21 cellular contexts compared by ENCODE assay signal in the genomic region with DNA sequence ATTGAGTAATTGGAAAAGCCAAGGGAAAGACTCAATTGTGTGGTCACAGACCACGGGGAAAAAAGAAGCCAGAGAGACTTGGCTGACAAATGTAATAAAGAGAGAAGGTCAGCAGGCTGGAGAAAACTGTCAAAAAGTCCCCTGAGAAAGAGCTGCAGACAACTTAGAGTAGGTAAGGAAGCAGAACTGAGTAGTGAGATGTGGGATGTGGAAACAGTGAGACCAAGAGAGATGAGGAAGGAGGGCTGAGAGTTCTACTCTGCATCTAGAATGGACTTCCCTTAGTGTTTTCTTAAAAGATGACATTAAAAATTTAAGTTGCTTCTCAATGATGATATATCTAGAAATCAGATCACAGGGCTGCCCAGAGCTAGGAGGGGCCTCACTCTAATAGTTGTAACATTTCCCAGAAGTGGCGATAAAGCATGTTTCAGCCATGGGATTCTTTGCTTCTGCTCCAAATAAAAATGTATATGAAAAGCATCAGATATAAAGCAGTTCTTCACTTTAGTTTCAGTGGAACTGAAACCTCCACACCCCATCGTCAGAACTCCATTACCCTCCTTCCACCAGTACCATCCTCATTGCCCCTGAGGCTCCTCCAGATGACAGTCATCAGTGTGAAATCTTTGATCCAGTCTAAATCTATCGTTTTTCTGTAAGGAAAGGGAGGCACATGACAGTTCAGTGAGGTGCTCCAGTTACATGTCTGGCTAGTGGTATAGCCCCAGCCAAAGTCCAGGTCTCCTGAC.
"Had no signal": no experiment of that assay in that cellular context is flagged by ENCODE, and none has a peak within 500 bp of the region (broad histone marks: within the 10 kb centered on the region; RNA-seq: fewer than 3 reads in every experiment).

No MANE protein-coding gene starts in this region.

- H3K9me3 ChIP-seq: adrenal gland, breast epithelium, gastroesophageal sphincter, heart left ventricle, neutrophil, pancreas, right lobe of liver, thyroid gland had no signal

- H3K4me3 ChIP-seq: adrenal gland, breast epithelium, gastroesophageal sphincter, heart left ventricle, lung, pancreas, right lobe of liver, thyroid gland had no signal

- H3K27ac ChIP-seq: adrenal gland, breast epithelium, gastroesophageal sphincter, heart left ventricle, neutrophil, pancreas, right lobe of liver, thyroid gland had no signal

- H3K27me3 ChIP-seq: adrenal gland, breast epithelium, gastroesophageal sphincter, heart left ventricle, neutrophil, pancreas, right lobe of liver, thyroid gland had no signal

- DNase-seq: activated CD4-positive, alpha-beta T cell treated with anti-CD3 and anti-CD28 coated beads, Interleukin-2, amount 10 ng/mL, durations not matched to agents 7 days and 5 days; activated CD8-positive, alpha-beta memory T cell treated with anti-CD3 and anti-CD28 coated beads for 24 hours; activated CD8-positive, alpha-beta memory T cell treated with anti-CD3 and anti-CD28 coated beads, Interleukin-2, amount 50 U/mL, for 48 hours; activated effector memory CD4-positive, alpha-beta T cell treated with Interleukin-2 at 50 U/mL for 16 hours; activated naive CD4-positive, alpha-beta T cell treated with anti-CD3 and anti-CD28 coated beads, Interleukin-2, amount 50 U/mL, for 16 hours; activated T-cell treated with anti-CD3 and anti-CD28 coated beads, Interleukin-2, amount 50 U/mL, for 48 hours; adrenal gland; cortex of kidney; effector CD8-positive, alpha-beta T cell; heart left ventricle; kidney; pancreas; right lobe of liver; small intestine; stimulated activated CD4-positive, alpha-beta T cell treated with anti-CD3 and anti-CD28 coated beads, Interleukin-15, amount 100 ng/mL, for 24 hours; stimulated activated CD4-positive, alpha-beta T cell treated with anti-CD3 and anti-CD28 coated beads, Interleukin-2, amount 100 ng/mL, for 48 hours; thyroid gland had no signal

- H3K4me1 ChIP-seq: adrenal gland, breast epithelium, pancreas, right lobe of liver, thyroid gland had no signal

- H3K36me3 ChIP-seq: adrenal gland, breast epithelium, neutrophil, pancreas, right lobe of liver, thyroid gland had no signal
